8 cellular contexts compared by ENCODE assay signal in genomic region chr11:3854977-3855807, GRCh38.
A peak's percentile ranks its signal among the peaks of the same experiment; 100 is the strongest.
DNase-seq lines count a peak whose midpoint lies in the region; ATAC-seq and TF ChIP-seq lines count a peak whose summit lies in the region.

STIM1 (plus strand) TSS chr11:3855664; CDS start chr11:3856271, 607 bp downstream.

- peak within 1 kb of the TSS; percentile 86 for H3K4me3 ChIP-seq in choroid plexus epithelial cell (ENCODE audit: low read depth, low read length)

- ATAC-seq in GM19043 (IDR thresholded peaks at IDR 0.05; ENCODE audit: low read depth, unreplicated experiment) (peak; percentile 57), HG03378 (IDR thresholded peaks at IDR 0.05; ENCODE audit: unreplicated experiment) (peak; percentile 59)

- peak; percentile 94 for DNase-seq in Ammon's horn (ENCODE audit: low spot score)
- peak; percentile 85 for DNase-seq in NCI-H446 treated with DMSO at 0.1 percent for 48 hours (lab: John Stamatoyannopoulos, UW)
- peak; percentile 98 for DNase-seq in activated CD4-positive, alpha-beta T cell treated with anti-CD3 and anti-CD28 coated beads for 24 hours (ENCODE audit: low read depth in 2 of 2)
- peak; percentile 95 for DNase-seq in choroid plexus epithelial cell (ENCODE audit: low read depth)
- peak; percentile 94 for DNase-seq in kidney tubule cell (ENCODE audit: low spot score)
- peak; percentile 94 to 98 (median 96) for DNase-seq in stimulated activated CD4-positive, alpha-beta T cell treated with anti-CD3 and anti-CD28 coated beads, Interleukin-1b, Interleukin-23, amount 100 ng/mL, for 24 hours (ENCODE audit: low read depth in 4 of 4, low spot score in 1 of 4)

- TF ChIP-seq CTCF in choroid plexus epithelial cell (conservative IDR thresholded peaks at IDR 0.05; ENCODE audit: low read depth, low read length), result peak; percentile 89

Comparison
In these comparisons a context has a peak if more than half of its experiments do, and no peak if none do; other contexts are left out.
1. Peak in every context shown above with its lines: DNase-seq, ATAC-seq and H3K4me3 ChIP-seq.